33 cellular contexts compared by ENCODE assay signal in the genomic region with DNA sequence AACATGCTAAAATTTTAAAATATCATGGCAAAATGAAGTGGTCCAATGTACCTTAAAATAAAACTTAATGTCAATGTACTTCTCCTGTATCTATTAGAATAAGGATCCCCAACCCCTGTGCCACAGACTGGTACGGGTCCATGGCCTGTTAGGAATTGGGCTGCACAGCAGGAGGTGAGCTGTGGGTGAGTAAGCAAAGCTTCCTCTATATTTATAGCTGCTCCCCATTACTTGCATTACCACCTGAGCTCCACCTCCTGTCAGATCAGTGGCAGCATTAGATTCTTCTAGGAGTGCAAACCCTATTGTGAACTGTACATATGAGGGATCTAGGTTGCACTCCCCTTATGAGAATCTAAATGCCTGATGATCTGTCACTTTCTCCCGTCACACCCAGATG.
A peak's percentile ranks its signal among the peaks of the same experiment; 100 is the strongest.
DNase-seq lines count a peak whose midpoint lies in the region; ATAC-seq, FAIRE-seq and TF ChIP-seq lines count a peak whose summit lies in the region.
"Had no signal": no experiment of that assay in that cellular context is flagged by ENCODE, and none has a peak within 500 bp of the region (broad histone marks: within the 10 kb centered on the region; RNA-seq: fewer than 3 reads in every experiment).

No MANE protein-coding gene starts in this region.

- FAIRE-seq in GM18507 (lab: Jason Lieb, UNC): peak; percentile 33
- FAIRE-seq: frontal cortex, HepG2, islet of Langerhans had no signal

- H3K36me3 ChIP-seq in A673 (ENCODE audit: insufficient read depth, low read length, poor library complexity, severe bottlenecking) (no peaks in the 10 kb centered on the region), upper lobe of left lung (no peaks in the 10 kb centered on the region)
- H3K36me3 ChIP-seq: BE2C, cardiac muscle cell, esophagus squamous epithelium had no signal

- CTCF ChIA-PET in A673 (lab: Charles Lee): no interaction called here

- H3K4me3 ChIP-seq in A673 (ENCODE audit: low read depth, low read length, poor library complexity, severe bottlenecking): no peak overlapping the region
- H3K4me3 ChIP-seq in upper lobe of left lung: no peak overlapping the region
- H3K4me3 ChIP-seq: cardiac muscle cell, esophagus squamous epithelium had no signal

- POLR2A ChIA-PET in A673 (lab: Charles Lee; ENCODE audit: low non-redundant PET): interaction anchor here (0.6 kb wide), 1 partner anchor 179 kb away, joined by 4 read pairs; no protein-coding TSS in a partner anchor

- H3K9me3 ChIP-seq in A673 (ENCODE audit: low read depth, low read length, poor library complexity, severe bottlenecking): no peaks in the 10 kb centered on the region
- no peaks in the 10 kb centered on the region for H3K9me3 ChIP-seq in upper lobe of left lung
- H3K9me3 ChIP-seq: BE2C, esophagus squamous epithelium had no signal

- H3K4me1 ChIP-seq in A673 (ENCODE audit: insufficient read depth, low read length, poor library complexity, severe bottlenecking): peaks cover 29% of the 10 kb centered on the region
- H3K4me1 ChIP-seq in foreskin keratinocyte: no peaks in the 10 kb centered on the region
- no peaks in the 10 kb centered on the region for H3K4me1 ChIP-seq in upper lobe of left lung
- H3K4me1 ChIP-seq: BE2C, esophagus squamous epithelium had no signal

- H3K27ac ChIP-seq in A673 (ENCODE audit: low read depth, low read length, poor library complexity, severe bottlenecking) (no peak overlapping the region), foreskin keratinocyte (no peak overlapping the region), upper lobe of left lung (no peak overlapping the region)
- H3K27ac ChIP-seq: cardiac muscle cell, esophagus squamous epithelium, HL-60 had no signal

- no TSS peak for BruUV-seq in A673 (replicated peaks; lab: Mats Ljungman, UMichigan)

- 85 to 95% methylated on average over 2 of the region's 2 CpGs for WGBS in upper lobe of left lung, 2 donors

- intact Hi-C loops in A673 (cut with micrococcal nuclease; ENCODE audit: unreplicated experiment): no loop called here

- TF ChIP-seq CTCF in A673 (conservative IDR thresholded peaks at IDR 0.05; ENCODE audit: low read depth, low read length): no peak
- TF ChIP-seq CTCF in foreskin keratinocyte (conservative IDR thresholded peaks at IDR 0.05): peak; percentile 42
- no peak for TF ChIP-seq CTCF in upper lobe of left lung (IDR thresholded peaks at IDR 0.05)

- no peak for TF ChIP-seq EP300 in upper lobe of left lung (IDR thresholded peaks at IDR 0.05)

- H3K27me3 ChIP-seq in A673 (replicated peaks; ENCODE audit: insufficient read depth, low read depth, low read length, poor library complexity) (no peaks in the 10 kb centered on the region), foreskin keratinocyte (peaks cover 4% of the 10 kb centered on the region), upper lobe of left lung (no peaks in the 10 kb centered on the region)
- H3K27me3 ChIP-seq: BE2C, cardiac muscle cell, esophagus squamous epithelium had no signal

- peak; percentile 73 for ATAC-seq in foreskin keratinocyte
- no peak for ATAC-seq in upper lobe of left lung (ENCODE audit: low FRiP score in 2 of 2)
- no peak for ATAC-seq in GM21367 (IDR thresholded peaks at IDR 0.05; ENCODE audit: unreplicated experiment)
- ATAC-seq: activated T-cell treated with anti-CD3 and anti-CD28 coated beads, Interleukin-2, amount 50 U/mL, for 72 hours; HepG2 had no signal

- TF ChIP-seq POLR2A in upper lobe of left lung (IDR thresholded peaks at IDR 0.05): no peak

- DNase-seq in A673 (ENCODE audit: low spot score): peak; percentile 33
- no peak for DNase-seq in GM18507 (ENCODE audit: extremely low spot score, insufficient read length, low read depth)
- DNase-seq in SW480 (ENCODE audit: low spot score): peak; percentile 15
- peak in 1 of 2 donors; percentile 23 for DNase-seq in foreskin keratinocyte
- no peak for DNase-seq in upper lobe of left lung
- no peak for DNase-seq in activated effector memory CD4-positive, alpha-beta T cell treated with Interleukin-2 at 50 U/mL for 16 hours
- DNase-seq in NCI-H510A (lab: John Stamatoyannopoulos, UW): no peak
- DNase-seq: ACHN; activated CD4-positive, alpha-beta T cell treated with anti-CD3 and anti-CD28 coated beads, Interleukin-2, amount 10 ng/mL, durations not matched to agents 7 days and 5 days; activated naive CD4-positive, alpha-beta T cell treated with anti-CD3 and anti-CD28 coated beads for 36 hours; activated T-cell treated with anti-CD3 and anti-CD28 coated beads, Interleukin-2, amount 50 U/mL, for 72 hours; anterior cingulate cortex; BE2C; COR-L47; cortex of kidney; DMS53; esophagus squamous epithelium; hypothalamus; Karpas-422; MV-4-11; NCI-H146; NCI-H510A treated with DMSO at 0.1 percent for 48 hours; NK-92 treated with Interleukin-12 subunit alpha and Interleukin-12 subunit beta, amount 100 ng/mL, for 24 hours; retina; SHP77 treated with DMSO at 0.1 percent for 48 hours; T-helper 9 cell; trophoblast cell had no signal

Comparison
In these comparisons a context has a peak if more than half of its experiments do, and no peak if none do; other contexts are left out.
1. DNase-seq: peak in A673 (single experiment) and SW480 (single experiment); none in GM18507 (single experiment), upper lobe of left lung (0 of 2), activated effector memory CD4-positive, alpha-beta T cell treated with Interleukin-2 at 50 U/mL for 16 hours (single experiment) and NCI-H510A (single experiment).